8 cellular contexts compared by ENCODE assay signal in genomic region chr16:66696669-66697630, GRCh38. TPM values are rescaled to one million over a fixed set of nuclear protein-coding genes. Genes with fewer than 3 reads are reported as not detected.
DNase-seq lines count a peak whose midpoint lies in the region; ATAC-seq and TF ChIP-seq lines count a peak whose summit lies in the region.

Gene CMTM4 (minus strand): TSS chr16:66696743. CDS start chr16:66696525, 218 bp downstream.

- H3K9me3 Mint-ChIP-seq in activated naive CD4-positive, alpha-beta T cell treated with anti-CD3 and anti-CD28 coated beads, Interleukin-2, amount 50 U/mL, for 24 hours, result no peaks in the 10 kb centered on the region

- DNase-seq in Daoy (ENCODE audit: low read depth) (peak; percentile 91), glomerular visceral epithelial cell (ENCODE audit: extremely low spot score) (peak; percentile 88), omental fat pad (ENCODE audit: low spot score) (peak; percentile 29), substantia nigra (lab: John Stamatoyannopoulos, UW) (peak in 46 of 49 donors; percentile 23 to 93 (median 73))

- H3K27me3 Mint-ChIP-seq in activated naive CD4-positive, alpha-beta T cell treated with anti-CD3 and anti-CD28 coated beads, Interleukin-2, amount 50 U/mL, for 24 hours, result peaks cover 4% of the 10 kb centered on the region

- H3K4me3 Mint-ChIP-seq in activated naive CD4-positive, alpha-beta T cell treated with anti-CD3 and anti-CD28 coated beads, Interleukin-2, amount 50 U/mL, for 24 hours, result peak within 1 kb of the TSS; percentile 86

- no peak within 1 kb of the TSS for H3K27ac Mint-ChIP-seq in activated naive CD4-positive, alpha-beta T cell treated with anti-CD3 and anti-CD28 coated beads, Interleukin-2, amount 50 U/mL, for 24 hours

- peak; percentile 57 for TF ChIP-seq CTCF in LNCAP (IDR thresholded peaks at IDR 0.05)
- no peak for TF ChIP-seq CTCF in omental fat pad (IDR thresholded peaks at IDR 0.05)

- no peaks in the 10 kb centered on the region for H3K36me3 Mint-ChIP-seq in activated naive CD4-positive, alpha-beta T cell treated with anti-CD3 and anti-CD28 coated beads, Interleukin-2, amount 50 U/mL, for 24 hours

- peak within 1 kb of the TSS; percentile 77 for H3K27ac ChIP-seq in substantia nigra (ENCODE audit: low read depth, low read length, poor library complexity, severe bottlenecking)

- peak; percentile 81 for ATAC-seq in GM21825 (IDR thresholded peaks at IDR 0.05; ENCODE audit: unreplicated experiment)
- ATAC-seq in SK-N-SH treated with all-trans-retinoic acid at 6 μM for 48 hours, result peak; percentile 94
- ATAC-seq in omental fat pad (ENCODE audit: low FRiP score), result peak; percentile 100

- peaks cover 12% of the 10 kb centered on the region for H3K4me1 Mint-ChIP-seq in activated naive CD4-positive, alpha-beta T cell treated with anti-CD3 and anti-CD28 coated beads, Interleukin-2, amount 50 U/mL, for 24 hours

TF ChIP-seq in SK-N-SH treated with all-trans-retinoic acid at 6 μM for 48 hours, 23 proteins besides CTCF, POLR2A, EP300 and RAD21:
- no peak for TF ChIP-seq CSRNP3 (CRISPR knock-in tag; IDR thresholded peaks at IDR 0.05)
- no peak for TF ChIP-seq ZNF8 (CRISPR knock-in tag; IDR thresholded peaks at IDR 0.05)
- TF ChIP-seq CSDC2 (CRISPR knock-in tag; IDR thresholded peaks at IDR 0.05), result no peak
- no peak for TF ChIP-seq ZNF70 (CRISPR knock-in tag; IDR thresholded peaks at IDR 0.05)
- no peak for TF ChIP-seq SNAI2 (CRISPR knock-in tag; IDR thresholded peaks at IDR 0.05)
- no peak for TF ChIP-seq RARB (CRISPR knock-in tag; IDR thresholded peaks at IDR 0.05)
- no peak for TF ChIP-seq CREB5 (CRISPR knock-in tag; IDR thresholded peaks at IDR 0.05; ENCODE audit: low read depth)
- TF ChIP-seq ARNTL (CRISPR knock-in tag; IDR thresholded peaks at IDR 0.05; ENCODE audit: borderline replicate concordance, low read depth), result no peak
- TF ChIP-seq TOX (CRISPR knock-in tag; IDR thresholded peaks at IDR 0.05; ENCODE audit: borderline replicate concordance), result no peak
- TF ChIP-seq TCF4 (CRISPR knock-in tag; IDR thresholded peaks at IDR 0.05; ENCODE audit: borderline replicate concordance), result no peak
- no peak for TF ChIP-seq POU6F1 (CRISPR knock-in tag; IDR thresholded peaks at IDR 0.05; ENCODE audit: borderline replicate concordance, low read depth)
TF ChIP-seq in SK-N-SH treated with all-trans-retinoic acid at 6 μM for 48 hours: peak in this region for 0.

RNA-seq across cellular contexts. Expression of gene CMTM4, which starts in this region (rescaled TPM):
- total RNA-seq in Daoy (2014; rRNA removed; shearing (Covaris generic)), result 14.7 and 18.9 TPM in 2 replicates
- 10 to 100 TPM; 12.6 to 29.9 (median 23.8) TPM for total RNA-seq in omental fat pad

Comparison
In these comparisons a context has a peak if more than half of its experiments do, and no peak if none do; other contexts are left out.
1. Peak in every context shown above with its lines: DNase-seq, ATAC-seq and H3K27ac ChIP-seq.
2. DNase-seq: peak in every context shown above with its lines; median percentile 91 in Daoy; 88 in glomerular visceral epithelial cell; 73 in substantia nigra; 29 in omental fat pad.